Comparison of ENCODE assay signal across 9 cellular contexts in genomic region chr16:23863511-23864422, GRCh38. TPM values are rescaled to one million over a fixed set of nuclear protein-coding genes. Genes with fewer than 3 reads are reported as not detected.
DNase-seq lines count a peak whose midpoint lies in the region; ATAC-seq and TF ChIP-seq lines count a peak whose summit lies in the region.
"Had no signal": no experiment of that assay in that cellular context is flagged by ENCODE, and none has a peak within 500 bp of the region (broad histone marks: within the 10 kb centered on the region; RNA-seq: fewer than 3 reads in every experiment).

No MANE protein-coding gene starts in this region.

- H4K20me1 ChIP-seq in osteoblast (ENCODE audit: insufficient read depth, low read length), result no peaks in the 10 kb centered on the region

- no peak overlapping the region for H3K4me2 ChIP-seq in osteoblast (ENCODE audit: insufficient read depth, low read length)

- no peaks in the 10 kb centered on the region for H3K36me3 ChIP-seq in left lung
- H3K36me3 ChIP-seq in osteoblast (ENCODE audit: insufficient read depth, low read length), result no peaks in the 10 kb centered on the region
- H3K36me3 ChIP-seq: heart left ventricle had no signal

- TF ChIP-seq CTCF in left lung (IDR thresholded peaks at IDR 0.05) (no peak), osteoblast (IDR thresholded peaks at IDR 0.05; ENCODE audit: extremely low read depth, low read depth, low read length) (no peak)

- H3K27ac ChIP-seq in left lung (peak overlapping the region; percentile 59 to 80), osteoblast (ENCODE audit: low read depth, low read length) (no peak overlapping the region)

- peaks cover 7 to 78% of the 10 kb centered on the region in 2 donors for H3K4me1 ChIP-seq in left lung
- no peaks in the 10 kb centered on the region for H3K4me1 ChIP-seq in osteoblast (ENCODE audit: insufficient read depth, low read length)

- H3K9me3 ChIP-seq in left lung, result no peaks in the 10 kb centered on the region
- H3K9me3 ChIP-seq in osteoblast (ENCODE audit: low read depth, low read length), result no peaks in the 10 kb centered on the region
- H3K9me3 ChIP-seq: heart left ventricle had no signal

- H3K27me3 ChIP-seq in left lung (no peaks in the 10 kb centered on the region), osteoblast (ENCODE audit: insufficient read depth, low read length) (no peaks in the 10 kb centered on the region)

- intact Hi-C loops in left lung (cut with DNase I), result no loop called here

- H3K4me3 ChIP-seq in left lung, result peak overlapping the region in 1 of 2 donors; percentile 26
- H3K4me3 ChIP-seq in osteoblast (ENCODE audit: insufficient read depth, low read length), result no peak overlapping the region

- peak; percentile 86 for ATAC-seq in GM18867 (IDR thresholded peaks at IDR 0.05; ENCODE audit: unreplicated experiment)
- peak; percentile 79 for ATAC-seq in HG02759 (IDR thresholded peaks at IDR 0.05; ENCODE audit: unreplicated experiment)
- peak; percentile 71 for ATAC-seq in left lung

- H3K79me2 ChIP-seq in osteoblast (ENCODE audit: insufficient read depth, low read length), result no peaks in the 10 kb centered on the region

- H2AFZ ChIP-seq in osteoblast (ENCODE audit: low read length), result no peak overlapping the region

- DNase-seq in NOMO-1 treated with dmso at 0.1 percent for 144 hours (lab: John Stamatoyannopoulos, UW; ENCODE audit: unreplicated experiment), result peak; percentile 70
- DNase-seq in left lung, result no peak
- DNase-seq in DMS114 treated with DMSO at 0.1 percent for 48 hours (lab: John Stamatoyannopoulos, UW; ENCODE audit: unreplicated experiment), result no peak
- DNase-seq in DMS79 (lab: John Stamatoyannopoulos, UW), result no peak
- DNase-seq in activated CD4-positive, CD25-positive, alpha-beta regulatory T cell treated with anti-CD3 and anti-CD28 coated beads, Interleukin-2, amount 50 U/mL, for 72 hours, result no peak
- no peak for DNase-seq in osteoblast (ENCODE audit: insufficient read length, low spot score, missing footprints)
- DNase-seq: heart left ventricle had no signal

RNA-seq across cellular contexts. Expression of gene PRKCB, which starts 28.0 kb away (rescaled TPM):
- total RNA-seq in left lung (10 to 100 TPM; 13.5 to 41.8 TPM), osteoblast (under 0.01 TPM in 2 replicates)

Comparison
In these comparisons a context has a peak if more than half of its experiments do, and no peak if none do; other contexts are left out.
1. RNA of gene PRKCB, which starts 28.0 kb away (total RNA-seq): 13.5 to 41.8 TPM in left lung; under 0.01 TPM in osteoblast; every median in the first group is over 10 times any median in the second.
2. Peak in every context shown above with its lines, with median percentiles within 50 percentile points of each other: ATAC-seq.